Comparison of ENCODE assay signal across 17 cellular contexts in genomic region chrX:132834109-132834508, GRCh38.
DNase-seq lines count a peak whose midpoint lies in the region; ATAC-seq, FAIRE-seq and TF ChIP-seq lines count a peak whose summit lies in the region.
"Had no signal": no experiment of that assay in that cellular context is flagged by ENCODE, and none has a peak within 500 bp of the region (broad histone marks: within the 10 kb centered on the region; RNA-seq: fewer than 3 reads in every experiment).

No MANE protein-coding gene starts in this region.

- DNase-seq in HepG2 (ENCODE audit: low spot score): no peak
- no peak for DNase-seq in right lobe of liver
- DNase-seq in activated T-helper 1 cell treated with anti-CD3 and anti-CD28 coated beads, Interleukin-12 subunit alpha, Interleukin-12 subunit beta, Interleukin-2, Interleukin-4 antibody, amounts not matched to agents 30 ng/mL and 10 ng/mL and 1 ng/mL, durations not matched to agents 14 hours and 24 hours and 36 hours (ENCODE audit: low spot score): no peak
- DNase-seq in brain microvascular endothelial cell: no peak
- DNase-seq in stimulated activated CD4-positive, alpha-beta T cell treated with anti-CD3 and anti-CD28 coated beads, Interleukin-2, amount 100 ng/mL, for 48 hours: no peak
- DNase-seq: AML-193; Calu3; CD4-positive, alpha-beta memory T cell; DMS79 treated with DMSO at 0.1 percent for 48 hours; GF-D8; HCEC 1CT; HFFc6 had no signal

- ATAC-seq in HepG2: no peak
- no peak for ATAC-seq in right lobe of liver
- ATAC-seq: A549 had no signal

- no TSS peak for BruUV-seq in HepG2 (replicated peaks; lab: Mats Ljungman, UMichigan)

- no peaks in the 10 kb centered on the region for H3K9me3 Mint-ChIP-seq in nephron
- H3K9me3 Mint-ChIP-seq in activated T-helper 1 cell treated with anti-CD3 and anti-CD28 coated beads, Interleukin-12 subunit alpha, Interleukin-12 subunit beta, Interleukin-2, Interleukin-4 antibody, amounts not matched to agents 30 ng/mL and 10 ng/mL and 1 ng/mL, durations not matched to agents 14 hours and 24 hours and 36 hours: no peaks in the 10 kb centered on the region
- H3K9me3 Mint-ChIP-seq: CD4-positive, alpha-beta memory T cell had no signal

- no peaks in the 10 kb centered on the region for H3K27me3 Mint-ChIP-seq in nephron (ENCODE audit: low read depth)
- no peaks in the 10 kb centered on the region for H3K27me3 Mint-ChIP-seq in activated T-helper 1 cell treated with anti-CD3 and anti-CD28 coated beads, Interleukin-12 subunit alpha, Interleukin-12 subunit beta, Interleukin-2, Interleukin-4 antibody, amounts not matched to agents 30 ng/mL and 10 ng/mL and 1 ng/mL, durations not matched to agents 14 hours and 24 hours and 36 hours (ENCODE audit: insufficient read depth)
- H3K27me3 Mint-ChIP-seq: CD4-positive, alpha-beta memory T cell had no signal

- TF ChIP-seq CTCF in HepG2 (CRISPR knock-in tag; IDR thresholded peaks at IDR 0.05) (no peak), right lobe of liver (IDR thresholded peaks at IDR 0.05) (no peak), nephron (IDR thresholded peaks at IDR 0.05; ENCODE audit: unreplicated experiment in 3 of 3) (no peak), brain microvascular endothelial cell (IDR thresholded peaks at IDR 0.05; ENCODE audit: low read depth, low read length, missing control alignments) (no peak)

- CTCF ChIA-PET in HepG2 (lab: Yijun Ruan, JAX; ENCODE audit: low intra/inter-chr PET ratio, low total read pairs): no interaction called here

- no peaks in the 10 kb centered on the region for H3K79me2 ChIP-seq in HepG2 (ENCODE audit: insufficient read depth, low read length)

- no peak for FAIRE-seq in HepG2 (lab: Jason Lieb, UNC)
- FAIRE-seq in colon (lab: Jason Lieb, UNC): peak; percentile 41

- TF ChIP-seq EP300 in HepG2 (IDR thresholded peaks at IDR 0.05; ENCODE audit: low read depth in 2 of 2, low read length in 2 of 2) (no peak), HepG2 (CRISPR knock-in tag; IDR thresholded peaks at IDR 0.05; ENCODE audit: borderline replicate concordance) (no peak)

- H3K36me3 ChIP-seq in HepG2 (replicated peaks in 1 of 2; ENCODE audit: control insufficient read depth in 1 of 2, insufficient read depth in 2 of 2, low read length in 2 of 2): no peaks in the 10 kb centered on the region
- H3K36me3 ChIP-seq in right lobe of liver: no peaks in the 10 kb centered on the region
- H3K36me3 ChIP-seq in brain microvascular endothelial cell (replicated peaks): no peaks in the 10 kb centered on the region

- peak overlapping the region in 2 of 3 experiments; percentile 14 to 94 for H3K27ac Mint-ChIP-seq in nephron
- H3K27ac Mint-ChIP-seq in activated T-helper 1 cell treated with anti-CD3 and anti-CD28 coated beads, Interleukin-12 subunit alpha, Interleukin-12 subunit beta, Interleukin-2, Interleukin-4 antibody, amounts not matched to agents 30 ng/mL and 10 ng/mL and 1 ng/mL, durations not matched to agents 14 hours and 24 hours and 36 hours: no peak overlapping the region
- H3K27ac Mint-ChIP-seq: CD4-positive, alpha-beta memory T cell; HFFc6 had no signal

- H3K9ac ChIP-seq in HepG2 (ENCODE audit: insufficient read depth, low read depth, low read length): no peak overlapping the region

- H3K4me3 Mint-ChIP-seq in nephron: no peak overlapping the region
- H3K4me3 Mint-ChIP-seq in activated T-helper 1 cell treated with anti-CD3 and anti-CD28 coated beads, Interleukin-12 subunit alpha, Interleukin-12 subunit beta, Interleukin-2, Interleukin-4 antibody, amounts not matched to agents 30 ng/mL and 10 ng/mL and 1 ng/mL, durations not matched to agents 14 hours and 24 hours and 36 hours: no peak overlapping the region
- H3K4me3 Mint-ChIP-seq: CD4-positive, alpha-beta memory T cell; HFFc6 had no signal

- H4K20me1 ChIP-seq in HepG2 (ENCODE audit: insufficient read depth, low read length): no peaks in the 10 kb centered on the region

- no peak for TF ChIP-seq RAD21 in HepG2 (CRISPR knock-in tag; IDR thresholded peaks at IDR 0.05)

- intact Hi-C loops in HepG2 (cut with micrococcal nuclease; ENCODE audit: unreplicated experiment): no loop called here
- intact Hi-C loops in right lobe of liver (cut with DNase I): no loop called here
- intact Hi-C loops in activated T-helper 1 cell treated with anti-CD3 and anti-CD28 coated beads, Interleukin-12 subunit alpha, Interleukin-12 subunit beta, Interleukin-2, Interleukin-4 antibody, amounts not matched to agents 30 ng/mL and 10 ng/mL and 1 ng/mL, durations not matched to agents 14 hours and 24 hours and 36 hours (cut with micrococcal nuclease): no loop called here

- in situ Hi-C loops in HepG2 (cut with HindIII; ENCODE audit: extremely low pct_ligation_motif_present, low pct_unique_long_range_greater_than_20kb) (no loop called here), brain microvascular endothelial cell (cut with HindIII; ENCODE audit: low pct_ligation_motif_present, low sequenced_read_pairs) (no loop called here)

- TF ChIP-seq POLR2A in HepG2 (IDR thresholded peaks at IDR 0.05; ENCODE audit: insufficient read depth in 1 of 2, low read depth in 2 of 2, low read length in 2 of 2) (no peak), right lobe of liver (IDR thresholded peaks at IDR 0.05) (no peak)

- H3K4me2 ChIP-seq in HepG2 (ENCODE audit: low read depth, low read length): no peak overlapping the region
- H3K4me2 ChIP-seq: A549 had no signal

- no peaks in the 10 kb centered on the region for H3K36me3 Mint-ChIP-seq in nephron (ENCODE audit: low read depth)
- no peaks in the 10 kb centered on the region for H3K36me3 Mint-ChIP-seq in activated T-helper 1 cell treated with anti-CD3 and anti-CD28 coated beads, Interleukin-12 subunit alpha, Interleukin-12 subunit beta, Interleukin-2, Interleukin-4 antibody, amounts not matched to agents 30 ng/mL and 10 ng/mL and 1 ng/mL, durations not matched to agents 14 hours and 24 hours and 36 hours (ENCODE audit: low read depth)
- H3K36me3 Mint-ChIP-seq: CD4-positive, alpha-beta memory T cell had no signal

- H3K4me3 ChIP-seq in HepG2 (replicated peaks in 1 of 3; ENCODE audit: insufficient read depth in 1 of 3, low read depth in 2 of 3, low read length in 3 of 3): no peak overlapping the region
- no peak overlapping the region for H3K4me3 ChIP-seq in right lobe of liver
- no peak overlapping the region for H3K4me3 ChIP-seq in brain microvascular endothelial cell (ENCODE audit: low read depth, low read length)
- H3K4me3 ChIP-seq: A549 had no signal

- H3K4me1 Mint-ChIP-seq in nephron: peaks cover 91% of the 10 kb centered on the region
- H3K4me1 Mint-ChIP-seq in activated T-helper 1 cell treated with anti-CD3 and anti-CD28 coated beads, Interleukin-12 subunit alpha, Interleukin-12 subunit beta, Interleukin-2, Interleukin-4 antibody, amounts not matched to agents 30 ng/mL and 10 ng/mL and 1 ng/mL, durations not matched to agents 14 hours and 24 hours and 36 hours (ENCODE audit: low read depth): no peaks in the 10 kb centered on the region
- H3K4me1 Mint-ChIP-seq: CD4-positive, alpha-beta memory T cell had no signal

- H3K27ac ChIP-seq in HepG2 (ENCODE audit: extremely low read length, insufficient read depth, low read length) (no peak overlapping the region), right lobe of liver (no peak overlapping the region), brain microvascular endothelial cell (no peak overlapping the region)
- H3K27ac ChIP-seq: 22Rv1, A549, C4-2B had no signal

- H3K27me3 ChIP-seq in HepG2 (ENCODE audit: control insufficient read depth in 1 of 2, insufficient read depth in 2 of 2, low read length in 2 of 2) (no peaks in the 10 kb centered on the region), right lobe of liver (peaks cover 0 to 3% of the 10 kb centered on the region in 2 donors), brain microvascular endothelial cell (replicated peaks) (no peaks in the 10 kb centered on the region)

- no peak overlapping the region for H2AFZ ChIP-seq in HepG2 (ENCODE audit: low read length)

- no peaks in the 10 kb centered on the region for H3K9me3 ChIP-seq in HepG2 (ENCODE audit: low read length)
- H3K9me3 ChIP-seq in right lobe of liver: no peaks in the 10 kb centered on the region
- H3K9me3 ChIP-seq: A549 had no signal

- WGBS in HepG2 (ENCODE audit: low lambda C conversion rate): 74% methylated on average over 2 of the region's 5 CpGs
- WGBS in right lobe of liver (ENCODE audit: insufficient coverage, low coverage, low lambda C conversion rate, missing lambda C conversion rate): 49% methylated on average over 5 of the region's 5 CpGs

- POLR2A ChIA-PET in HepG2 (lab: Yijun Ruan, JAX): no interaction called here

- no peaks in the 10 kb centered on the region for H3K4me1 ChIP-seq in HepG2 (ENCODE audit: insufficient read depth, low read length)
- H3K4me1 ChIP-seq in right lobe of liver: no peaks in the 10 kb centered on the region
- H3K4me1 ChIP-seq: A549 had no signal

TF ChIP-seq in HepG2, 621 proteins besides CTCF, POLR2A, EP300 and RAD21:
- TF ChIP-seq ZNF333 (CRISPR knock-in tag; IDR thresholded peaks at IDR 0.05; ENCODE audit: borderline replicate concordance) (no peak), TAF15 (IDR thresholded peaks at IDR 0.05; ENCODE audit: low read depth, low read length, poor library complexity, severe bottlenecking) (no peak), ZNF629 (CRISPR knock-in tag; conservative IDR thresholded peaks at IDR 0.05) (peak; percentile 73)
